Comparison of ENCODE assay signal across 8 cellular contexts in genomic region chr18:809985-810642, GRCh38. TPM values are rescaled to one million over a fixed set of nuclear protein-coding genes. Genes with fewer than 3 reads are reported as not detected.
DNase-seq lines count a peak whose midpoint lies in the region; ATAC-seq lines count a peak whose summit lies in the region.

No MANE protein-coding gene starts in this region.

- H3K36me3 Mint-ChIP-seq in CD4-positive, alpha-beta memory T cell, result peaks cover 0 to 11% of the 10 kb centered on the region in 2 donors

- peak overlapping the region; percentile 5 to 98 (median 92) for H3K4me3 Mint-ChIP-seq in CD4-positive, alpha-beta memory T cell

- peaks cover 79% of the 10 kb centered on the region for H3K4me1 ChIP-seq in CD4-positive, alpha-beta memory T cell (ENCODE audit: insufficient read depth, low read length)

- H3K27me3 Mint-ChIP-seq in CD4-positive, alpha-beta memory T cell, result peaks cover 0 to 5% of the 10 kb centered on the region in 2 donors

- no peaks in the 10 kb centered on the region for H3K9me3 ChIP-seq in CD4-positive, alpha-beta memory T cell (ENCODE audit: control insufficient read depth in 1 of 2, low read length in 2 of 2)

- H3K27me3 ChIP-seq in CD4-positive, alpha-beta memory T cell (ENCODE audit: insufficient read depth, low read length), result no peaks in the 10 kb centered on the region

- H3K27ac ChIP-seq in CD4-positive, alpha-beta memory T cell (ENCODE audit: low read depth, low read length), result no peak overlapping the region

- peak in 1 of 5 donors; percentile 20 for DNase-seq in CD4-positive, alpha-beta memory T cell
- DNase-seq in NCI-H526 treated with DMSO at 0.1 percent for 48 hours (lab: John Stamatoyannopoulos, UW), result peak; percentile 7
- peak; percentile 27 for DNase-seq in glomerular visceral epithelial cell (ENCODE audit: extremely low spot score)
- no peak for DNase-seq in NCI-H146 treated with DMSO at 0.1 percent for 48 hours (lab: John Stamatoyannopoulos, UW; ENCODE audit: unreplicated experiment)
- DNase-seq in activated CD4-positive, alpha-beta T cell treated with anti-CD3 and anti-CD28 coated beads, Interleukin-2, amount 50 U/mL, for 1 hour, result no peak
- DNase-seq in pons (ENCODE audit: low spot score), result no peak
- DNase-seq in DMS114 treated with DMSO at 0.1 percent for 48 hours (lab: John Stamatoyannopoulos, UW; ENCODE audit: unreplicated experiment), result no peak

- ATAC-seq in GM21447 (IDR thresholded peaks at IDR 0.05; ENCODE audit: unreplicated experiment), result peak; percentile 24

- peak overlapping the region in 4 of 7 donors; percentile 4 to 90 (median 24) for H3K27ac Mint-ChIP-seq in CD4-positive, alpha-beta memory T cell

- CTCF ChIA-PET in CD4-positive, alpha-beta memory T cell (lab: Charles Lee; ENCODE audit: partially characterized antibody), result interaction anchor here (1.3 to 2.9 kb wide), 3 partner anchors 20 to 98 kb away, joined by 3 to 9 read pairs (median 5); partner anchors contain the start of gene ENOSF1

- no peaks in the 10 kb centered on the region for H3K9me3 Mint-ChIP-seq in CD4-positive, alpha-beta memory T cell

- POLR2A ChIA-PET in CD4-positive, alpha-beta memory T cell (lab: Charles Lee; ENCODE audit: partially characterized antibody), result interaction anchor here (1.4 to 4.2 kb wide), 2 partner anchors 21 to 97 kb away, joined by 3 to 45 read pairs; no protein-coding TSS in a partner anchor

- H3K4me1 Mint-ChIP-seq in CD4-positive, alpha-beta memory T cell, result peaks cover 49 to 78% (median 63%) of the 10 kb centered on the region in 4 donors

- H3K36me3 ChIP-seq in CD4-positive, alpha-beta memory T cell (ENCODE audit: insufficient read depth, low read length), result no peaks in the 10 kb centered on the region

- intact Hi-C loops in CD4-positive, alpha-beta memory T cell (cut with micrococcal nuclease), result no loop called here

- H3K4me3 ChIP-seq in CD4-positive, alpha-beta memory T cell (ENCODE audit: low read length in 2 of 2), result peak overlapping the region in 1 of 2 donors; percentile 6

RNA-seq across cellular contexts. Expression of gene YES1, which starts 1.9 kb away (rescaled TPM):
- total RNA-seq in CD4-positive, alpha-beta memory T cell, result 1 to 10 TPM; 4.9 to 7.9 TPM
- polyA plus RNA-seq in CD4-positive, alpha-beta memory T cell, result 1 to 10 TPM; 1.9 to 2.0 TPM

Comparison
In these comparisons a context has a peak if more than half of its experiments do, and no peak if none do; other contexts are left out.
1. DNase-seq: peak in NCI-H526 treated with DMSO at 0.1 percent for 48 hours (single experiment) and glomerular visceral epithelial cell (single experiment); none in NCI-H146 treated with DMSO at 0.1 percent for 48 hours (single experiment), activated CD4-positive, alpha-beta T cell treated with anti-CD3 and anti-CD28 coated beads, Interleukin-2, amount 50 U/mL, for 1 hour (single experiment), pons (single experiment) and DMS114 treated with DMSO at 0.1 percent for 48 hours (single experiment).